In genomic region chr6:157768863-157769551, GRCh38 we compare ENCODE assay signal across 1 cellular context.
TF ChIP-seq lines count a peak whose summit lies in the region.

No MANE protein-coding gene starts in this region.

TF ChIP-seq in WTC11, 78 proteins besides CTCF, POLR2A, EP300 and RAD21 (continued from another document):
- no peak for TF ChIP-seq IRF1 (CRISPR knock-in tag; IDR thresholded peaks at IDR 0.05)
- no peak for TF ChIP-seq ZNF423 (CRISPR knock-in tag; IDR thresholded peaks at IDR 0.05)
- no peak for TF ChIP-seq ZNF396 (CRISPR knock-in tag; IDR thresholded peaks at IDR 0.05; ENCODE audit: borderline replicate concordance)
- TF ChIP-seq OVOL2 (CRISPR knock-in tag; IDR thresholded peaks at IDR 0.05; ENCODE audit: borderline replicate concordance), result no peak
- no peak for TF ChIP-seq NFE2L1 (CRISPR knock-in tag; IDR thresholded peaks at IDR 0.05)
